ENCODE assay signal across 15 cellular contexts in genomic region chr4:41380758-41381157, GRCh38.
DNase-seq lines count a peak whose midpoint lies in the region; ATAC-seq and TF ChIP-seq lines count a peak whose summit lies in the region.
"Had no signal": no experiment of that assay in that cellular context is flagged by ENCODE, and none has a peak within 500 bp of the region (broad histone marks: within the 10 kb centered on the region; RNA-seq: fewer than 3 reads in every experiment).

No MANE protein-coding gene starts in this region.

- in situ Hi-C loops in gastrocnemius medialis (cut with MboI; ENCODE audit: low sequenced_read_pairs in 4 of 4), result no loop called here

- H3K36me3 ChIP-seq in gastroesophageal sphincter (no peaks in the 10 kb centered on the region), gastrocnemius medialis (no peaks in the 10 kb centered on the region)
- H3K36me3 ChIP-seq: BLaER1 had no signal

- H3K27ac ChIP-seq in cingulate gyrus (ENCODE audit: low read depth, low read length) (peak overlapping the region; percentile 8), gastroesophageal sphincter (peak overlapping the region in 3 of 4 donors; percentile 39 to 62 (median 48)), gastrocnemius medialis (peak overlapping the region in 3 of 4 donors; percentile 38 to 63 (median 51))
- H3K27ac ChIP-seq: BLaER1 had no signal

- no peaks in the 10 kb centered on the region for H3K27me3 ChIP-seq in gastroesophageal sphincter
- no peaks in the 10 kb centered on the region for H3K27me3 ChIP-seq in gastrocnemius medialis
- H3K27me3 ChIP-seq: BLaER1 had no signal

- TF ChIP-seq CTCF in gastroesophageal sphincter (IDR thresholded peaks at IDR 0.05), result no peak
- TF ChIP-seq CTCF in gastrocnemius medialis (IDR thresholded peaks at IDR 0.05 in 4 of 5, conservative IDR thresholded peaks at IDR 0.05 in 1 of 5), result no peak

- ATAC-seq in gastroesophageal sphincter (no peak), gastrocnemius medialis (no peak), HG03342 (IDR thresholded peaks at IDR 0.05; ENCODE audit: unreplicated experiment) (no peak)
- ATAC-seq: GM12878, GM23338 had no signal

- H3K9me3 ChIP-seq in gastroesophageal sphincter (peaks cover 0 to 8% (median 0%) of the 10 kb centered on the region in 3 donors), gastrocnemius medialis (no peaks in the 10 kb centered on the region)
- H3K9me3 ChIP-seq: BLaER1 had no signal

- TF ChIP-seq POLR2A in gastroesophageal sphincter (IDR thresholded peaks at IDR 0.05) (no peak), gastrocnemius medialis (IDR thresholded peaks at IDR 0.05) (no peak)

- intact Hi-C loops in gastrocnemius medialis (cut with DNase I; ENCODE audit: low total_unique reads), result no loop called here

- no peak for TF ChIP-seq EP300 in gastroesophageal sphincter (IDR thresholded peaks at IDR 0.05)

- H3K4me3 ChIP-seq in gastroesophageal sphincter (no peak overlapping the region), gastrocnemius medialis (no peak overlapping the region)
- H3K4me3 ChIP-seq: BLaER1, GM12878, GM23338 had no signal

- DNase-seq in HCEC 1CT (peak; percentile 5), gastrocnemius medialis (no peak), C1 segment of cervical spinal cord (lab: John Stamatoyannopoulos, UW) (no peak), NCI-H2081 (lab: John Stamatoyannopoulos, UW) (no peak)
- DNase-seq: 8988T; AML-193; CD4-positive, CD25-positive, alpha-beta regulatory T cell; H7; IMR-90 had no signal

- peaks cover 3 to 49% (median 15%) of the 10 kb centered on the region in 3 donors for H3K4me1 ChIP-seq in gastroesophageal sphincter
- H3K4me1 ChIP-seq in gastrocnemius medialis, result peaks cover 57 to 64% of the 10 kb centered on the region in 2 donors
- H3K4me1 ChIP-seq: BLaER1 had no signal
